Comparison of ENCODE assay signal across 8 cellular contexts in genomic region chr11:14358729-14359439, GRCh38. TPM values are rescaled to one million over a fixed set of nuclear protein-coding genes. Genes with fewer than 3 reads are reported as not detected.
DNase-seq lines count a peak whose midpoint lies in the region; ATAC-seq, FAIRE-seq and TF ChIP-seq lines count a peak whose summit lies in the region.

TSS of gene RRAS2 (minus strand) at chr11:14359183. CDS start at chr11:14358870, 313 bp downstream.

- H3K4me1 ChIP-seq in RWPE2 (ENCODE audit: insufficient read depth, poor library complexity, severe bottlenecking) = peaks cover 6% of the 10 kb centered on the region
- H3K4me1 ChIP-seq in suprapubic skin = peaks cover 17% of the 10 kb centered on the region

- FAIRE-seq in frontal cortex (lab: Jason Lieb, UNC) = no peak

- H3K27me3 ChIP-seq in RWPE2 (ENCODE audit: insufficient read depth, poor library complexity, severe bottlenecking) (no peaks in the 10 kb centered on the region), suprapubic skin (no peaks in the 10 kb centered on the region)

- H3K4me3 ChIP-seq in RWPE2 (ENCODE audit: severe bottlenecking) (peak within 1 kb of the TSS; percentile 99), suprapubic skin (peak within 1 kb of the TSS; percentile 95)

- H3K36me3 ChIP-seq in RWPE2 (ENCODE audit: low read depth) = peaks cover 5% of the 10 kb centered on the region
- no peaks in the 10 kb centered on the region for H3K36me3 ChIP-seq in suprapubic skin

- no peaks in the 10 kb centered on the region for H3K9me3 ChIP-seq in RWPE2 (ENCODE audit: severe bottlenecking)
- H3K9me3 ChIP-seq in suprapubic skin = no peaks in the 10 kb centered on the region

- TF ChIP-seq CTCF in RWPE2 (IDR thresholded peaks at IDR 0.05; ENCODE audit: poor library complexity, severe bottlenecking) (no peak), omental fat pad (IDR thresholded peaks at IDR 0.05) (no peak), suprapubic skin (IDR thresholded peaks at IDR 0.05) (no peak)

- DNase-seq in COLO668 (lab: John Stamatoyannopoulos, UW; ENCODE audit: unreplicated experiment) = peak; percentile 84
- DNase-seq in RWPE2 (ENCODE audit: low spot score) = peak; percentile 77
- peak; percentile 77 for DNase-seq in activated gamma-delta T cell treated with Interleukin-2 at 50 U/mL for 16 hours
- DNase-seq in frontal cortex (ENCODE audit: low spot score in 2 of 2) = peak; percentile 58 to 70
- DNase-seq in omental fat pad (ENCODE audit: low spot score) = no peak
- DNase-seq in suprapubic skin (ENCODE audit: low spot score in 2 of 2) = peak; percentile 79 to 88

- ATAC-seq in GM19395 (IDR thresholded peaks at IDR 0.05; ENCODE audit: unreplicated experiment) (peak; percentile 87), HG03558 (IDR thresholded peaks at IDR 0.05; ENCODE audit: extremely low read depth, unreplicated experiment) (peak; percentile 91), RWPE2 (ENCODE audit: low read depth) (peak; percentile 84), omental fat pad (ENCODE audit: low FRiP score) (peak; percentile 78)

- peak within 1 kb of the TSS; percentile 72 for H3K27ac ChIP-seq in RWPE2 (ENCODE audit: poor library complexity, severe bottlenecking)
- H3K27ac ChIP-seq in suprapubic skin = peak within 1 kb of the TSS; percentile 87

- peak in 1 of 2 donors; percentile 53 for TF ChIP-seq POLR2A in suprapubic skin (IDR thresholded peaks at IDR 0.05)

- no peak for TF ChIP-seq EP300 in suprapubic skin (IDR thresholded peaks at IDR 0.05)

- under 1% methylated on average over 27 of the region's 78 CpGs for WGBS in suprapubic skin

RNA-seq across cellular contexts. Expression of gene RRAS2, which starts in this region (rescaled TPM):
- total RNA-seq in frontal cortex = 58.3 TPM
- total RNA-seq in omental fat pad = 10 to 100 TPM; 33.9 to 80.3 (median 70.7) TPM
- total RNA-seq in suprapubic skin = 10 to 100 TPM; 24.1 to 28.5 (median 25.5) TPM
